ENCODE assay signal across 14 cellular contexts in the genomic region with DNA sequence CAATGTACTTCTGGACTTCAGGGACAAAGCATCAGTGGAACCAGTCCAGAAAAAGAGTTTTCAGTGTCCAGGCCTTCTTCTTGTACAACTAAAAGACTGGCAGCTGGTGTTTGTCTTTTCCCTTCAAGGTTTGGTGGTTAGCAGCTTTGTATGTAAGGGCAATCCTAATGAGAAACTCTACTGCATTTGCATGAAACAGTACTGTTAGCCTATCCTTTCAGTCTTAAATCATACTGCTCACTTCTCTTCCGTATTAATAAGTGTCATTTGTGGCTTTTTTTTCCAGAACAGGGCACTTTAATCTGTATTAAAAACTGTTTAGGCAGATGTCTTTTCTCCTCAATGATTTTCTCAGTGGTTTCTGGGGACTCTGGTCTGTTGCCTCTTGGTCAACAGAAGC. TPM values are rescaled to one million over a fixed set of nuclear protein-coding genes. Genes with fewer than 3 reads are reported as not detected.
DNase-seq lines count a peak whose midpoint lies in the region; ATAC-seq and TF ChIP-seq lines count a peak whose summit lies in the region.
"Had no signal": no experiment of that assay in that cellular context is flagged by ENCODE, and none has a peak within 500 bp of the region (broad histone marks: within the 10 kb centered on the region; RNA-seq: fewer than 3 reads in every experiment).

No MANE protein-coding gene starts in this region.

- H2AFZ ChIP-seq in KMS-11 (ENCODE audit: low read depth) (no peak overlapping the region), osteoblast (ENCODE audit: low read length) (no peak overlapping the region)

- no peaks in the 10 kb centered on the region for H4K20me1 ChIP-seq in KMS-11 (ENCODE audit: insufficient read depth)
- no peaks in the 10 kb centered on the region for H4K20me1 ChIP-seq in osteoblast (ENCODE audit: insufficient read depth, low read length)

- DNase-seq in NCI-H69 (lab: John Stamatoyannopoulos, UW) = no peak
- DNase-seq in activated gamma-delta T cell treated with Interleukin-2 at 50 U/mL for 16 hours = no peak
- no peak for DNase-seq in osteoblast (ENCODE audit: insufficient read length, low spot score, missing footprints)
- DNase-seq in omental fat pad (ENCODE audit: low spot score) = no peak
- DNase-seq: activated CD4-positive, CD25-positive, alpha-beta regulatory T cell; AML-193; dorsolateral prefrontal cortex; lower lobe of right lung; NCI-H187 treated with DMSO at 0.1 percent for 48 hours had no signal

- H3K9ac ChIP-seq in KMS-11 = no peak overlapping the region

- H3K79me2 ChIP-seq in KMS-11 (ENCODE audit: insufficient read depth, low read depth) (no peaks in the 10 kb centered on the region), osteoblast (ENCODE audit: insufficient read depth, low read length) (no peaks in the 10 kb centered on the region)

- H3K36me3 ChIP-seq in KMS-11 (ENCODE audit: insufficient read depth) (no peaks in the 10 kb centered on the region), osteoblast (ENCODE audit: insufficient read depth, low read length) (no peaks in the 10 kb centered on the region)

- H3K4me3 ChIP-seq in KMS-11 (IDR thresholded peaks at IDR 0.05; ENCODE audit: insufficient read depth, low read depth, low read length) (no peak overlapping the region), osteoblast (ENCODE audit: insufficient read depth, low read length) (no peak overlapping the region)
- H3K4me3 ChIP-seq: dorsolateral prefrontal cortex, lower lobe of right lung had no signal

- ATAC-seq in GM18499 (IDR thresholded peaks at IDR 0.05; ENCODE audit: insufficient read depth, unreplicated experiment) = peak; percentile 95
- peak; percentile 97 for ATAC-seq in GM19463 (IDR thresholded peaks at IDR 0.05; ENCODE audit: unreplicated experiment)
- peak; percentile 99 for ATAC-seq in HG02938 (IDR thresholded peaks at IDR 0.05; ENCODE audit: unreplicated experiment)
- ATAC-seq in omental fat pad (ENCODE audit: low FRiP score) = no peak
- ATAC-seq: activated naive CD4-positive, alpha-beta T cell treated with anti-CD3 and anti-CD28 coated beads, Interleukin-2, amount 50 U/mL, for 72 hours; lower lobe of right lung had no signal

- TF ChIP-seq CTCF in KMS-11 (conservative IDR thresholded peaks at IDR 0.05; ENCODE audit: low read depth, low read length) (no peak), osteoblast (IDR thresholded peaks at IDR 0.05; ENCODE audit: extremely low read depth, low read depth, low read length) (no peak), omental fat pad (IDR thresholded peaks at IDR 0.05) (no peak)

- H3K27ac ChIP-seq in KMS-11 (peak overlapping the region; percentile 17; the same call in 1 of the 2 replicates), osteoblast (ENCODE audit: low read depth, low read length) (no peak overlapping the region)
- H3K27ac ChIP-seq: dorsolateral prefrontal cortex, lower lobe of right lung had no signal

- H3K4me1 ChIP-seq in KMS-11 (ENCODE audit: low read depth, poor library complexity, severe bottlenecking) = peaks cover 17% of the 10 kb centered on the region
- H3K4me1 ChIP-seq in osteoblast (ENCODE audit: insufficient read depth, low read length) = no peaks in the 10 kb centered on the region
- H3K4me1 ChIP-seq: lower lobe of right lung had no signal

- H3K27me3 ChIP-seq in KMS-11 (ENCODE audit: insufficient read depth, low read depth) = no peaks in the 10 kb centered on the region
- no peaks in the 10 kb centered on the region for H3K27me3 ChIP-seq in osteoblast (ENCODE audit: insufficient read depth, low read length)
- H3K27me3 ChIP-seq: dorsolateral prefrontal cortex had no signal

- H3K4me2 ChIP-seq in KMS-11 (peak overlapping the region; percentile 39), osteoblast (ENCODE audit: insufficient read depth, low read length) (no peak overlapping the region)

- H3K9me3 ChIP-seq in osteoblast (ENCODE audit: low read depth, low read length) = no peaks in the 10 kb centered on the region
- H3K9me3 ChIP-seq: lower lobe of right lung had no signal

RNA-seq across cellular contexts. Expression of gene FAM174A, which starts 48.9 kb away (rescaled TPM):
- total RNA-seq in osteoblast = 16.5 and 22.1 TPM in 2 replicates
- total RNA-seq in omental fat pad = 10 to 100 TPM; 15.3 to 25.9 (median 21.7) TPM
